24 cellular contexts compared by ENCODE assay signal in the genomic region with DNA sequence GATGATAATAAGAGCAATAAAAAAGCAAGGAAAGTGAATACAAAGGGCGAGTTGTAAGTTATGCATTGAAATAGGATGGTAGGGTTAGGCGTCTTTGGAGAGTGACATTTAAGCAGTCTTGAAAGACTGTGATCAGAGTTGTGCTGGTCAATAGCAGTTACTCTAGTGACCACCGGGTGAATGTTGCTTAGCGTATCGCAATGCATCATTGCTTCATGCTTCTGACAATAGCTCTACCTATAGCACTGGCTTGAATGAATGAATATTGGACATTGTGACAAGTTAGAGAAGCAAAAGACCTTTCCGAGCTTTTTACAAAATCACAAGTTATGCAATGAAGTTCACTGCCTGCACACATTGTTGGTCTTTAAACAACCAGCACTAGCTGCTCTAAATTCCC. TPM values are rescaled to one million over a fixed set of nuclear protein-coding genes. Genes with fewer than 3 reads are reported as not detected.
DNase-seq lines count a peak whose midpoint lies in the region; ATAC-seq and TF ChIP-seq lines count a peak whose summit lies in the region.
"Had no signal": no experiment of that assay in that cellular context is flagged by ENCODE, and none has a peak within 500 bp of the region (broad histone marks: within the 10 kb centered on the region; RNA-seq: fewer than 3 reads in every experiment).

No MANE protein-coding gene starts in this region.

- H3K27me3 ChIP-seq in MM.1S (replicated peaks; ENCODE audit: insufficient read depth, low read length) (no peaks in the 10 kb centered on the region), WERI-Rb-1 (ENCODE audit: insufficient read depth, low read depth, severe bottlenecking) (no peaks in the 10 kb centered on the region), mesendoderm (ENCODE audit: insufficient read depth, low read length, poor library complexity) (no peaks in the 10 kb centered on the region), SJCRH30 (no peaks in the 10 kb centered on the region)
- H3K27me3 ChIP-seq: SJSA1 had no signal

- no peaks in the 10 kb centered on the region for H3K4me1 ChIP-seq in MM.1S (ENCODE audit: low read length)
- no peaks in the 10 kb centered on the region for H3K4me1 ChIP-seq in mesendoderm (ENCODE audit: control insufficient read depth, low read depth, low read length)
- H3K4me1 ChIP-seq in SJCRH30 = no peaks in the 10 kb centered on the region
- H3K4me1 ChIP-seq: SJSA1 had no signal

- H3K4me3 ChIP-seq in MM.1S (ENCODE audit: low read length) (no peak overlapping the region), WERI-Rb-1 (ENCODE audit: low read depth, low read length) (no peak overlapping the region), mesendoderm (ENCODE audit: low read length) (no peak overlapping the region), SJCRH30 (no peak overlapping the region)
- H3K4me3 ChIP-seq: SJSA1 had no signal

- no peak for ATAC-seq in HG03175 (IDR thresholded peaks at IDR 0.05; ENCODE audit: unreplicated experiment)
- no peak for ATAC-seq in GM18907 (IDR thresholded peaks at IDR 0.05; ENCODE audit: unreplicated experiment)

- no peak overlapping the region for H3K4me2 ChIP-seq in MM.1S (ENCODE audit: low read depth, low read length)
- no peak overlapping the region for H3K4me2 ChIP-seq in mesendoderm (ENCODE audit: low read length)
- H3K4me2 ChIP-seq: KMS-11 had no signal

- no peak overlapping the region for H2AFZ ChIP-seq in MM.1S (ENCODE audit: low read length)

- H4K8ac ChIP-seq in mesendoderm (ENCODE audit: low read depth, low read length) = no peak overlapping the region

- H4K20me1 ChIP-seq in MM.1S (ENCODE audit: insufficient read depth, low read length) = no peaks in the 10 kb centered on the region

- no peak overlapping the region for H3K9ac ChIP-seq in MM.1S (ENCODE audit: low read length)
- H3K9ac ChIP-seq in mesendoderm (ENCODE audit: low read length) = no peak overlapping the region
- H3K9ac ChIP-seq: KMS-11 had no signal

- no CpG with 5 or more reads among the region's 6 CpGs for WGBS in mesendoderm (ENCODE audit: extremely low coverage, insufficient coverage, low lambda C conversion rate)

- H3K18ac ChIP-seq in mesendoderm (ENCODE audit: low read length) = no peak overlapping the region

- H2BK15ac ChIP-seq in mesendoderm (replicated peaks; ENCODE audit: low read depth) = no peak overlapping the region

- no peak overlapping the region for H4K5ac ChIP-seq in mesendoderm (ENCODE audit: low read length)

- TF ChIP-seq CTCF in GM12873 (IDR thresholded peaks at IDR 0.05; ENCODE audit: insufficient read depth, low read depth, low read length, missing control alignments) (peak; percentile 12), MM.1S (IDR thresholded peaks at IDR 0.05; ENCODE audit: low read length) (0 out of 2 replicates have a peak, but pooled peaks have one; percentile 8), WERI-Rb-1 (IDR thresholded peaks at IDR 0.05; ENCODE audit: low read depth, low read length) (peak; percentile 33; the same call in 1 of the 2 replicates)

- H2AK5ac ChIP-seq in mesendoderm (ENCODE audit: low read length) = no peak overlapping the region

- H3K9me3 ChIP-seq in MM.1S (replicated peaks; ENCODE audit: insufficient read depth, low read length) (no peaks in the 10 kb centered on the region), WERI-Rb-1 (ENCODE audit: severe bottlenecking) (no peaks in the 10 kb centered on the region), SJCRH30 (replicated peaks) (no peaks in the 10 kb centered on the region)
- H3K9me3 ChIP-seq: SJSA1 had no signal

- no peak overlapping the region for H2BK5ac ChIP-seq in mesendoderm (ENCODE audit: low read length)

- H3K23ac ChIP-seq in mesendoderm (ENCODE audit: low read length) = no peak overlapping the region

- H3K9me2 ChIP-seq in MM.1S (replicated peaks; ENCODE audit: insufficient read depth, low read length) = no peaks in the 10 kb centered on the region

- no peaks in the 10 kb centered on the region for H3F3A ChIP-seq in MM.1S (ENCODE audit: insufficient read depth, low read length)

- H3K79me2 ChIP-seq in MM.1S (ENCODE audit: low read length) (no peaks in the 10 kb centered on the region), mesendoderm (ENCODE audit: control insufficient read depth, insufficient read depth, low read length) (no peaks in the 10 kb centered on the region)

- H3K56ac ChIP-seq in mesendoderm (ENCODE audit: low read length) = no peak overlapping the region

- DNase-seq in MM.1S (no peak), WERI-Rb-1 (no peak), mesendoderm (peak; percentile 34), T-helper 1 cell (no peak), SJCRH30 (no peak)
- DNase-seq: Calu3; CD4-positive, alpha-beta memory T cell; DMS79 treated with DMSO at 0.1 percent for 48 hours; NCI-H1092 treated with DMSO at 0.1 percent for 48 hours; NCI-H1694; NCI-H2227 treated with DMSO at 0.1 percent for 48 hours; NCI-H524 treated with DMSO at 0.1 percent for 48 hours; RPMI8226; SW 1271 had no signal

- no peak overlapping the region for H2BK120ac ChIP-seq in mesendoderm (ENCODE audit: low read depth, low read length)

- H3K79me1 ChIP-seq in mesendoderm (ENCODE audit: low read length) = no peaks in the 10 kb centered on the region

- H3K36me3 ChIP-seq in MM.1S (replicated peaks; ENCODE audit: insufficient read depth, low read length) (no peaks in the 10 kb centered on the region), WERI-Rb-1 (no peaks in the 10 kb centered on the region), mesendoderm (ENCODE audit: control insufficient read depth, insufficient read depth, low read length) (no peaks in the 10 kb centered on the region), SJCRH30 (no peaks in the 10 kb centered on the region)
- H3K36me3 ChIP-seq: SJSA1 had no signal

- no peak overlapping the region for H3K27ac ChIP-seq in MM.1S (ENCODE audit: low read length)
- no peak overlapping the region for H3K27ac ChIP-seq in WERI-Rb-1
- H3K27ac ChIP-seq in mesendoderm (ENCODE audit: low read depth, low read length) = no peak overlapping the region
- H3K27ac ChIP-seq in SJCRH30 = no peak overlapping the region
- H3K27ac ChIP-seq: KMS-11, SJSA1 had no signal

- H3K4ac ChIP-seq in mesendoderm (ENCODE audit: low read depth, low read length) = no peak overlapping the region

RNA-seq across cellular contexts. Expression of gene OR8B12, which starts 7.7 kb away (rescaled TPM):
- not detected for polyA plus RNA-seq in mesendoderm (2013, experiment 1 of 2)
- polyA plus RNA-seq in mesendoderm (2013, experiment 2 of 2) = not detected
- total RNA-seq in SJCRH30 (2014; rRNA removed; shearing (Covaris generic)) = not detected in 2 replicates
- total RNA-seq: Calu3; CD4-positive, alpha-beta memory T cell; G401; H4; M059J; SJSA1 had no signal
- polyA plus RNA-seq: AG04450; BJ; CD4-positive, alpha-beta memory T cell had no signal

RNA-seq across cellular contexts. Expression of gene OR8A1, which starts 18.6 kb away (rescaled TPM):
- polyA plus RNA-seq in mesendoderm (2013, experiment 1 of 2) = not detected
- polyA plus RNA-seq in mesendoderm (2013, experiment 2 of 2) = not detected
- not detected in 2 replicates for total RNA-seq in SJCRH30 (2014; rRNA removed; shearing (Covaris generic))
- total RNA-seq: Calu3; CD4-positive, alpha-beta memory T cell; G401; H4; M059J; SJSA1 had no signal
- polyA plus RNA-seq: AG04450; BJ; CD4-positive, alpha-beta memory T cell had no signal
